ENCODE assay signal across 12 cellular contexts in the genomic region with DNA sequence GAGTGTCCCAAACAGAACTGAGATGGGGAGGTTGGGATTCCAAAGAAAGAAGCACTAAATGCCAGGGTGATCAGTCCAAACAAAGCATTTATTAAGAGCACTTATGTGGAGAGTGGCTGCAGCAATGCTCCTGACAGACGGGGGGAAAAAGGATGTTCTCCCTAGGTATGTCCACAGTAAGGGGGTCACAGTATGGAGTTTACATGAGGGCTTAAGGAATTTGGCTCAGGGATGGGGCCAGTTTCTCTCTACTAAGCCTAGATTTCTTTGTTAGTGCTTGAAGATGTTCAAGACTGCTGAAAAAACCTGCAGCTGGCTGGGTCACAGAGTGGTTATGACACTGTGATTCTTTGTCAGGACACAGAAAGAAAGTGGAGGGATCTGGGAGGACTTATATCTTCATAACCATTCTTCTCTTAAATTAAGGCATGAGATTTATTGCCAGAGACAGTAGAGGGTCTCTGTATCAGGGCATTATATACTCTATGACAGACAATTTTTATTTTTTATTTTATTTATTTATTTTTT.
DNase-seq lines count a peak whose midpoint lies in the region; ATAC-seq and TF ChIP-seq lines count a peak whose summit lies in the region.
"Had no signal": no experiment of that assay in that cellular context is flagged by ENCODE, and none has a peak within 500 bp of the region (broad histone marks: within the 10 kb centered on the region; RNA-seq: fewer than 3 reads in every experiment).

No MANE protein-coding gene starts in this region.

- peak overlapping the region; percentile 77 for H3K4me2 ChIP-seq in mesenchymal stem cell (ENCODE audit: low read length, poor library complexity, severe bottlenecking)

- no peak overlapping the region for H2AFZ ChIP-seq in mesenchymal stem cell (ENCODE audit: low read depth, low read length)

- TF ChIP-seq POLR2A in heart left ventricle (IDR thresholded peaks at IDR 0.05) (no peak), upper lobe of left lung (IDR thresholded peaks at IDR 0.05) (no peak)

- H3K9ac ChIP-seq in mesenchymal stem cell (ENCODE audit: low read length) = peak overlapping the region; percentile 74

- ATAC-seq in heart left ventricle (no peak), left cardiac atrium (no peak), upper lobe of left lung (ENCODE audit: low FRiP score in 2 of 2) (peak in 1 of 2 donors; percentile 41)

- H3K4ac ChIP-seq in mesenchymal stem cell (ENCODE audit: low read depth in 1 of 2, low read length in 2 of 2) = no peak overlapping the region

- H3K27ac ChIP-seq in heart left ventricle = no peak overlapping the region
- H3K27ac ChIP-seq in mesenchymal stem cell (ENCODE audit: low read length, poor library complexity, severe bottlenecking) = no peak overlapping the region
- H3K27ac ChIP-seq in upper lobe of left lung = no peak overlapping the region
- H3K27ac ChIP-seq: 22Rv1, testis had no signal

- DNase-seq in heart left ventricle (no peak), left cardiac atrium (no peak), brain pericyte (ENCODE audit: low read depth, low spot score) (peak; percentile 2), mesenchymal stem cell (no peak), upper lobe of left lung (no peak), NCI-H2081 (lab: John Stamatoyannopoulos, UW) (no peak), KG1 (lab: John Stamatoyannopoulos, UW) (no peak)
- no peak for DNase-seq in stimulated activated naive CD4-positive, alpha-beta T cell (lab: John Stamatoyannopoulos, UW)
- DNase-seq: activated naive CD8-positive, alpha-beta T cell treated with anti-CD3 and anti-CD28 coated beads, Interleukin-2, amount 10 ng/mL, durations not matched to agents 7 days and 5 days; KBM-7 had no signal

- no peak overlapping the region for H2BK120ac ChIP-seq in mesenchymal stem cell (ENCODE audit: low read depth, low read length)

- peaks cover 0 to 8% (median 0%) of the 10 kb centered on the region in 12 donors for H3K9me3 ChIP-seq in heart left ventricle
- H3K9me3 ChIP-seq in mesenchymal stem cell (ENCODE audit: control insufficient read depth, low read length) = peaks cover 4% of the 10 kb centered on the region
- no peaks in the 10 kb centered on the region for H3K9me3 ChIP-seq in upper lobe of left lung
- H3K9me3 ChIP-seq: testis had no signal

- H3K18ac ChIP-seq in mesenchymal stem cell (ENCODE audit: low read depth in 1 of 2, low read length in 2 of 2) = no peak overlapping the region

- H3K14ac ChIP-seq in mesenchymal stem cell (ENCODE audit: low read length in 2 of 2) = no peak overlapping the region

- no peak overlapping the region for H2BK15ac ChIP-seq in mesenchymal stem cell (ENCODE audit: low read depth, poor library complexity, severe bottlenecking)

- peak in 1 of 12 donors; percentile 1 for TF ChIP-seq CTCF in heart left ventricle (IDR thresholded peaks at IDR 0.05)
- no peak for TF ChIP-seq CTCF in upper lobe of left lung (IDR thresholded peaks at IDR 0.05)

- peak overlapping the region; percentile 23 for H4K8ac ChIP-seq in mesenchymal stem cell (ENCODE audit: low read length)

- H3K23ac ChIP-seq in mesenchymal stem cell (ENCODE audit: low read length in 2 of 2) = no peak overlapping the region

- H3K27me3 ChIP-seq in heart left ventricle (no peaks in the 10 kb centered on the region), mesenchymal stem cell (ENCODE audit: control insufficient read depth in 1 of 2, insufficient read depth in 1 of 2, low read length in 2 of 2) (no peaks in the 10 kb centered on the region), upper lobe of left lung (no peaks in the 10 kb centered on the region)
- H3K27me3 ChIP-seq: testis had no signal

- TF ChIP-seq EP300 in upper lobe of left lung (IDR thresholded peaks at IDR 0.05) = no peak

- H2BK5ac ChIP-seq in mesenchymal stem cell (ENCODE audit: low read depth, low read length, poor library complexity, severe bottlenecking) = no peak overlapping the region

- no peak overlapping the region for H4K91ac ChIP-seq in mesenchymal stem cell (ENCODE audit: low read length)

- intact Hi-C loops in heart left ventricle (cut with DNase I) = no loop called here
- intact Hi-C loops in left cardiac atrium (cut with DNase I) = no loop called here

- H2AK5ac ChIP-seq in mesenchymal stem cell (ENCODE audit: low read length, severe bottlenecking) = no peak overlapping the region

- H3K4me1 ChIP-seq in heart left ventricle = peaks cover 0 to 4% (median 0%) of the 10 kb centered on the region in 12 donors
- H3K4me1 ChIP-seq in mesenchymal stem cell (ENCODE audit: control insufficient read depth, insufficient read depth, low read depth, low read length) = no peaks in the 10 kb centered on the region
- peaks cover 0 to 7% (median 2%) of the 10 kb centered on the region in 4 donors for H3K4me1 ChIP-seq in upper lobe of left lung
- H3K4me1 ChIP-seq: testis had no signal

- no peaks in the 10 kb centered on the region for H3K79me1 ChIP-seq in mesenchymal stem cell (replicated peaks; ENCODE audit: low read length, poor library complexity, severe bottlenecking)

- H3K4me3 ChIP-seq in heart left ventricle (peak overlapping the region in 7 of 12 donors; percentile 12 to 43 (median 14)), mesenchymal stem cell (ENCODE audit: insufficient read depth in 1 of 2, low read depth in 1 of 2, low read length in 2 of 2) (peak overlapping the region in 1 of 2 experiments; percentile 77), upper lobe of left lung (peak overlapping the region in 3 of 4 donors; percentile 11 to 30 (median 27))
- H3K4me3 ChIP-seq: testis had no signal

- 11 to 36% (median 22%) methylated on average over 1 of the region's 1 CpG for WGBS in heart left ventricle, 4 donors
- WGBS in mesenchymal stem cell = 76% methylated on average over 1 of the region's 1 CpG
- 13 to 33% methylated on average over 1 of the region's 1 CpG for WGBS in upper lobe of left lung, 2 donors

- H2BK12ac ChIP-seq in mesenchymal stem cell (ENCODE audit: low read length in 2 of 2) = no peak overlapping the region

- H3K36me3 ChIP-seq in heart left ventricle = no peaks in the 10 kb centered on the region
- H3K36me3 ChIP-seq in mesenchymal stem cell (ENCODE audit: control insufficient read depth in 1 of 2, insufficient read depth in 2 of 2, low read depth in 1 of 2, low read length in 2 of 2) = no peaks in the 10 kb centered on the region
- no peaks in the 10 kb centered on the region for H3K36me3 ChIP-seq in upper lobe of left lung
